20 cellular contexts compared by ENCODE assay signal in genomic region chr4:49044270-49044669, GRCh38. TPM values are rescaled to one million over a fixed set of nuclear protein-coding genes. Genes with fewer than 3 reads are reported as not detected.
"Had no signal": no experiment of that assay in that cellular context is flagged by ENCODE, and none has a peak within 500 bp of the region (broad histone marks: within the 10 kb centered on the region; RNA-seq: fewer than 3 reads in every experiment).

No MANE protein-coding gene starts in this region.

- H3K4me1 Mint-ChIP-seq: activated naive CD8-positive, alpha-beta T cell treated with anti-CD3 and anti-CD28 coated beads, Interleukin-2, amount 10 ng/mL, durations not matched to agents 7 days and 5 days; brain; immature natural killer cell; naive B cell; neural progenitor cell had no signal

- ATAC-seq: left cardiac atrium, lower lobe of right lung, psoas muscle had no signal

- H3K4me3 Mint-ChIP-seq: activated naive CD8-positive, alpha-beta T cell treated with anti-CD3 and anti-CD28 coated beads, Interleukin-2, amount 10 ng/mL, durations not matched to agents 7 days and 5 days; brain; immature natural killer cell; naive B cell; neural progenitor cell; stimulated activated naive CD8-positive, alpha-beta T cell treated with anti-CD3 and anti-CD28 coated beads, Interleukin-15, Interleukin-2, amounts not matched to agents 100 ng/mL and 50 ng/mL, for 24 hours; type B pancreatic cell had no signal

- H3K36me3 ChIP-seq: lower lobe of right lung, neural progenitor cell, sigmoid colon, spleen, suprapubic skin had no signal

- H3K27me3 ChIP-seq: neural progenitor cell, sigmoid colon, spleen, suprapubic skin had no signal

- H3K9me3 Mint-ChIP-seq: activated naive CD8-positive, alpha-beta T cell treated with anti-CD3 and anti-CD28 coated beads, Interleukin-2, amount 10 ng/mL, durations not matched to agents 7 days and 5 days; stimulated activated naive CD8-positive, alpha-beta T cell treated with anti-CD3 and anti-CD28 coated beads, Interleukin-15, Interleukin-2, amounts not matched to agents 100 ng/mL and 50 ng/mL, for 24 hours had no signal

- H3K27ac Mint-ChIP-seq: activated naive CD8-positive, alpha-beta T cell treated with anti-CD3 and anti-CD28 coated beads, Interleukin-2, amount 10 ng/mL, durations not matched to agents 7 days and 5 days; brain; immature natural killer cell; neural progenitor cell; stimulated activated naive CD8-positive, alpha-beta T cell treated with anti-CD3 and anti-CD28 coated beads, Interleukin-15, Interleukin-2, amounts not matched to agents 100 ng/mL and 50 ng/mL, for 24 hours; type B pancreatic cell had no signal

- H3K27me3 Mint-ChIP-seq: brain, type B pancreatic cell had no signal

- DNase-seq: activated CD4-positive, alpha-beta T cell treated with anti-CD3 and anti-CD28 coated beads, Interleukin-2, amount 50 U/mL, for 1 hour; activated CD8-positive, alpha-beta memory T cell treated with anti-CD3 and anti-CD28 coated beads for 24 hours; activated naive CD8-positive, alpha-beta T cell treated with anti-CD3 and anti-CD28 coated beads, Interleukin-2, amount 10 ng/mL, durations not matched to agents 7 days and 5 days; effector memory CD4-positive, alpha-beta T cell; head of caudate nucleus; immature natural killer cell; left cardiac atrium; lower lobe of right lung; naive B cell; psoas muscle; sigmoid colon; spleen had no signal

- H3K36me3 Mint-ChIP-seq: activated naive CD8-positive, alpha-beta T cell treated with anti-CD3 and anti-CD28 coated beads, Interleukin-2, amount 10 ng/mL, durations not matched to agents 7 days and 5 days; brain; immature natural killer cell; naive B cell; neural progenitor cell; type B pancreatic cell had no signal

- H3K4me3 ChIP-seq: lower lobe of right lung, neural progenitor cell, psoas muscle, sigmoid colon, spleen, suprapubic skin had no signal

RNA-seq across cellular contexts. Expression of gene CWH43, which starts 58.2 kb away (rescaled TPM):
- total RNA-seq: activated naive CD8-positive, alpha-beta T cell treated with anti-CD3 and anti-CD28 coated beads, Interleukin-2, amount 10 ng/mL, durations not matched to agents 7 days and 5 days; frontal cortex; left cardiac atrium; mononuclear cell; osteocyte; psoas muscle; sigmoid colon; spleen had no signal
